ENCODE assay signal across 21 cellular contexts in the genomic region with DNA sequence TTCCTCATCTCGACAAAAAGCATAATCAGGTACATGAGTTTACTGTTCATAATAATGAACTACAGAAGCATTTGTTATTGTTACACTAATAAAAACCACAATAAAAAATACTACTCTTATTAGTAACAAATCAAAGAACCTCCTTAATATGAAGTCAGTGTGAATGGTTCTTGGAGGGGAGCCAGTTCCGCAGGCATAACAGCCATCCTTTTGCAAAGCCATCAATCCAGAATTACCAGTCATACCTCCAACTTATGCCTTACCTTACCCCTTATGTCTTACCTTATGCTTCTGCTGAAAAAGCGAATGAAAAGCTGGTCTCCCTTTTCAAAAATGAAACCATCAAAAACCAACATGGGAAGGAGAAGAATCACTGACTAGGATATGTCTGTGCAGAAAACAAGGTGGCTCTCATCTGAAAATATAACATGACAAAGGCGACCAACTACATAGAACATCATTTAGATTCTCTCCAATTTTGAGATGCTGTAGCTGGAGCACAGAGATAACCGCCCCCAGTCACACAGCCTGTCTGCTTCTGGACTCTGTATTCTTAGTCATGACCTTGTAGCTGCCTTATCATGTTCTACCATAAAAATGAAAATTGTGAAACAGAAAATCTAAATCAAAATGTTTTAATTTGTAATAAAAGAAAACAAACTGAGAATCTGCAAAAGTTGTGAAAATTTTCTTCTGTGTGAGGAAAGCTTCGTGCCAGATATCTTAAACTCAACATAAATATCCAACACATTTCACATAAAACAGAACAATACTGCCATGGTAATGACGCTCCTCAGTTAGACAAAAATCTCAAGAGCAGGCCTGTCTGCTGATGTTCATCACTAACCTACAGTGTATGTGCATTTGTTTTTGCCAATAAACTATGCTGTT.
A peak's percentile ranks its signal among the peaks of the same experiment; 100 is the strongest.
DNase-seq lines count a peak whose midpoint lies in the region; ATAC-seq, FAIRE-seq and TF ChIP-seq lines count a peak whose summit lies in the region.
"Had no signal": no experiment of that assay in that cellular context is flagged by ENCODE, and none has a peak within 500 bp of the region (broad histone marks: within the 10 kb centered on the region; RNA-seq: fewer than 3 reads in every experiment).

No MANE protein-coding gene starts in this region.

- no peak for ATAC-seq in CD8-positive, alpha-beta T cell
- ATAC-seq: HCT116, SK-N-SH treated with all-trans-retinoic acid at 6 μM for 48 hours had no signal

- H3K27ac Mint-ChIP-seq in CD8-positive, alpha-beta T cell, result peak overlapping the region; percentile 37
- peak overlapping the region; percentile 21 for H3K27ac Mint-ChIP-seq in mesothelial cell of epicardium

- POLR2A ChIA-PET in CD8-positive, alpha-beta T cell (lab: Charles Lee), result interaction anchor here (0.9 kb wide), 1 partner anchor 180 kb away, joined by 3 read pairs; no protein-coding TSS in a partner anchor

- no peak for FAIRE-seq in GM19239 (lab: Jason Lieb, UNC)
- FAIRE-seq: G401.6 had no signal

- H3K9me3 ChIP-seq in CD8-positive, alpha-beta T cell (ENCODE audit: low read length), result no peaks in the 10 kb centered on the region

- TF ChIP-seq CTCF in CD8-positive, alpha-beta T cell (IDR thresholded peaks at IDR 0.05), result no peak
- TF ChIP-seq CTCF in mesothelial cell of epicardium (IDR thresholded peaks at IDR 0.05; ENCODE audit: unreplicated experiment), result no peak

- H3K4me3 ChIP-seq in CD8-positive, alpha-beta T cell (ENCODE audit: low read depth, low read length), result no peak overlapping the region
- H3K4me3 ChIP-seq: PC-9 had no signal

- H3K36me3 ChIP-seq in CD8-positive, alpha-beta T cell (ENCODE audit: insufficient read depth, low read length), result no peaks in the 10 kb centered on the region

- H3K27me3 Mint-ChIP-seq in CD8-positive, alpha-beta T cell (ENCODE audit: low read depth), result no peaks in the 10 kb centered on the region
- no peaks in the 10 kb centered on the region for H3K27me3 Mint-ChIP-seq in mesothelial cell of epicardium (ENCODE audit: low read depth)

- no peak for DNase-seq in CD8-positive, alpha-beta T cell
- peak; percentile 41 for DNase-seq in OCI-M1 (lab: John Stamatoyannopoulos, UW)
- DNase-seq in epithelial cell of prostate (ENCODE audit: low read depth, low spot score), result peak; percentile 12
- no peak for DNase-seq in mesothelial cell of epicardium (ENCODE audit: low spot score in 2 of 2, unreplicated experiment in 2 of 2)
- DNase-seq in GM19239 (ENCODE audit: insufficient read length, low spot score), result no peak
- DNase-seq in NCI-H1048 (lab: John Stamatoyannopoulos, UW), result no peak
- DNase-seq in NCI-H82 (lab: John Stamatoyannopoulos, UW), result no peak
- DNase-seq: C1 segment of cervical spinal cord, GOT3, Karpas-422, NCI-H1694 treated with DMSO at 0.1 percent for 48 hours, NCI-H2107, NCI-H2227 treated with DMSO at 0.1 percent for 48 hours, NCI-H510A treated with DMSO at 0.1 percent for 48 hours, PC-9, SIG-M5 had no signal

- H3K4me1 ChIP-seq in CD8-positive, alpha-beta T cell (ENCODE audit: insufficient read depth, low read length), result peaks cover 4% of the 10 kb centered on the region

- intact Hi-C loops in CD8-positive, alpha-beta T cell (cut with DNase I, micrococcal nuclease), result no loop called here

- no peak overlapping the region for H3K27ac ChIP-seq in CD8-positive, alpha-beta T cell (ENCODE audit: low read depth, low read length)
- H3K27ac ChIP-seq in epithelial cell of prostate, result no peak overlapping the region
- H3K27ac ChIP-seq: HL-60, PC-9, RWPE1 had no signal

- no peaks in the 10 kb centered on the region for H3K27me3 ChIP-seq in CD8-positive, alpha-beta T cell (ENCODE audit: insufficient read depth, low read length)

- peaks cover 8% of the 10 kb centered on the region for H3K4me1 Mint-ChIP-seq in CD8-positive, alpha-beta T cell (ENCODE audit: low read depth)
- peaks cover 58% of the 10 kb centered on the region for H3K4me1 Mint-ChIP-seq in mesothelial cell of epicardium

- H3K36me3 Mint-ChIP-seq in CD8-positive, alpha-beta T cell, result no peaks in the 10 kb centered on the region
- no peaks in the 10 kb centered on the region for H3K36me3 Mint-ChIP-seq in mesothelial cell of epicardium

- CTCF ChIA-PET in CD8-positive, alpha-beta T cell (lab: Charles Lee), result no interaction called here

- H3K9me3 Mint-ChIP-seq in CD8-positive, alpha-beta T cell, result no peaks in the 10 kb centered on the region
- H3K9me3 Mint-ChIP-seq in mesothelial cell of epicardium, result no peaks in the 10 kb centered on the region

- H3K4me3 Mint-ChIP-seq in CD8-positive, alpha-beta T cell, result no peak overlapping the region
- no peak overlapping the region for H3K4me3 Mint-ChIP-seq in mesothelial cell of epicardium

Comparison
In these comparisons a context has a peak if more than half of its experiments do, and no peak if none do; other contexts are left out.
1. DNase-seq: peak in OCI-M1 (single experiment) and epithelial cell of prostate (single experiment); none in CD8-positive, alpha-beta T cell (0 of 7), mesothelial cell of epicardium (0 of 2), GM19239 (single experiment), NCI-H1048 (single experiment) and NCI-H82 (single experiment).